In the genomic region with DNA sequence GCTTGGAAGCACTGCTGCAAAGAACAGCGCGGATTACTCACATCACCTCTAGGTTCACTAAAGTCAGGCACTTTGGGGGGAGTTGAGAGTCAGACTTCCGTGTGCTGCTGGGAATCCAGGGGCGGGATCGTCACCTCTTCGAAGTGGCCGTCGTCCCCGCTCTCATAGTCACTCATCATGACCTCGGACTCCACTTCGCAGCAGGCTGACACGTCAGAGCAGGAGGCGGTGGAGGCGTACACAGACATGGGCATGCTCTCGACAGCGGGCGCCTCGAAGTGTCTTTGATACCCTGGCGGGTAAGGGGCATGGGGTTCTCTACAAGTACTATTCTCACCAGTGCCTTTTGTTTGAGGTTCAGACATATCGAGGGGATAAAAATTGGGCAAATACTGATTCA, we compare ENCODE assay signal across 34 cellular contexts. TPM values are rescaled to one million over a fixed set of nuclear protein-coding genes. Genes with fewer than 3 reads are reported as not detected.
"Had no signal": no experiment of that assay in that cellular context is flagged by ENCODE, and none has a peak within 500 bp of the region (broad histone marks: within the 10 kb centered on the region; RNA-seq: fewer than 3 reads in every experiment).

No MANE protein-coding gene starts in this region.

- H3K27ac ChIP-seq: ascending aorta, body of pancreas, breast epithelium, PC-9, SJSA1 had no signal

- H3K27me3 ChIP-seq: ascending aorta, body of pancreas, breast epithelium, SJSA1 had no signal

- DNase-seq: activated CD4-positive, alpha-beta T cell treated with anti-CD3 and anti-CD28 coated beads for 36 hours; activated CD4-positive, alpha-beta T cell treated with anti-CD3 and anti-CD28 coated beads, Interleukin-2, amount 10 ng/mL, durations not matched to agents 7 days and 5 days; activated CD4-positive, alpha-beta T cell treated with anti-CD3 and anti-CD28 coated beads, Interleukin-2, amount 50 U/mL, for 48 hours; activated CD8-positive, alpha-beta T cell treated with anti-CD3 and anti-CD28 coated beads, Interleukin-2, amount 10 ng/mL, durations not matched to agents 7 days and 5 days; activated gamma-delta T cell; activated naive CD4-positive, alpha-beta T cell treated with Interleukin-2 at 50 U/mL for 16 hours; activated naive CD8-positive, alpha-beta T cell treated with anti-CD3 and anti-CD28 coated beads, Interleukin-2, amount 10 ng/mL, durations not matched to agents 7 days and 5 days; activated T-cell treated with anti-CD3 and anti-CD28 coated beads, Interleukin-2, amount 50 U/mL, for 24 hours; amygdala; body of pancreas; NCI-H1092 treated with DMSO at 0.1 percent for 48 hours; NCI-H1417; NCI-H146; NCI-H187; NCI-H2029 treated with DMSO at 0.1 percent for 48 hours; NCI-H2107; NCI-H2171; NCI-H510A; NCI-H526; NCI-H748 treated with DMSO at 0.1 percent for 48 hours; NK-92 treated with Interleukin-12 subunit alpha and Interleukin-12 subunit beta, amount 100 ng/mL, for 24 hours; PC-9; SHP77 treated with DMSO at 0.1 percent for 48 hours; SK-N-SH had no signal

- H2AFZ ChIP-seq: PC-9 had no signal

- FAIRE-seq: TTC549 had no signal

- H3K9ac ChIP-seq: SK-N-SH had no signal

- ATAC-seq: activated CD4-positive, alpha-beta T cell treated with anti-CD3 and anti-CD28 coated beads for 36 hours; activated CD8-positive, alpha-beta T cell treated with anti-CD3 and anti-CD28 coated beads, Interleukin-2, amount 10 ng/mL, durations not matched to agents 7 days and 5 days; body of pancreas; WTC11 had no signal

- H3K4me3 ChIP-seq: ascending aorta, body of pancreas, breast epithelium, PC-9, SJSA1 had no signal

- H3K4me2 ChIP-seq: PC-9, SK-N-SH had no signal

- H3K4me1 ChIP-seq: breast epithelium had no signal

- H3K9me3 ChIP-seq: ascending aorta, body of pancreas, breast epithelium, SJSA1, SK-N-SH had no signal

- H3K36me3 ChIP-seq: breast epithelium had no signal

RNA-seq across cellular contexts. Expression of a gene that starts 33.1 kb away (rescaled TPM):
- total RNA-seq: activated CD4-positive, alpha-beta T cell treated with anti-CD3 and anti-CD28 coated beads for 36 hours; activated CD4-positive, alpha-beta T cell treated with anti-CD3 and anti-CD28 coated beads, Interleukin-2, amount 10 ng/mL, durations not matched to agents 7 days and 5 days; activated CD8-positive, alpha-beta T cell treated with anti-CD3 and anti-CD28 coated beads, Interleukin-2, amount 10 ng/mL, durations not matched to agents 7 days and 5 days; activated naive CD8-positive, alpha-beta T cell treated with anti-CD3 and anti-CD28 coated beads, Interleukin-2, amount 10 ng/mL, durations not matched to agents 7 days and 5 days; activated T-helper 2 cell treated with anti-CD3 and anti-CD28 coated beads, Interferon-gamma antibody, Interleukin-2, Interleukin-4, amounts not matched to agents 10 μg/mL and 5 μg/mL and 100 μg/mL, durations not matched to agents 14 hours and 24 hours and 36 hours; ascending aorta; breast epithelium; cardiac septum; LHCN-M2; OCI-LY7; PC-9; RPMI7951 had no signal
- polyA plus RNA-seq: SK-N-SH had no signal
